ENCODE assay signal across 8 cellular contexts in the genomic region with DNA sequence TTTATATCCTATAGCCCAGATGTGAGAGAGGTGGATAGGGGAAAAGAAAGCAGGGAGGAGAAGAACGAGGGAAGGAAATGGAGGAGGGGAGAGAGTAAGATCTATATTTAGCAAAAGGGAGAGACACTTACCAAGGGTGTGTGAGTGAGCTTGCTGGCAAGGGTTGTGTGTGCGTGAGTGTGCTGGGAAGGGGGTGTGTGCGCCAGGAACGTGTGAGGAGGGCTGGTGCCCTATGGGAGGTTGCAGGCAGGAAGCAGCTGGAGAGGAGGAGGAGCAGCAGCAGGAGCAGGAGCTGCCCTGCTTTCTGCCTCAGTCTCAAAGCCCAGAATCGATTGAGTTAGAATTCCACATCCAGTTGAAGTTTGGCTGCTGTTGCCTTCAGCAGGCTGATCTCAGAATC.
DNase-seq lines count a peak whose midpoint lies in the region; ATAC-seq and TF ChIP-seq lines count a peak whose summit lies in the region.

No MANE protein-coding gene starts in this region.

- no peak overlapping the region for H3K27ac ChIP-seq in ovary

- H3K36me3 ChIP-seq in ovary: no peaks in the 10 kb centered on the region

- peaks cover 12 to 37% of the 10 kb centered on the region in 2 donors for H3K27me3 Mint-ChIP-seq in effector memory CD8-positive, alpha-beta T cell
- H3K27me3 Mint-ChIP-seq in mesothelial cell of epicardium (ENCODE audit: low read depth): no peaks in the 10 kb centered on the region

- intact Hi-C loops in ovary (cut with DNase I): no loop called here

- no peaks in the 10 kb centered on the region for H3K9me3 Mint-ChIP-seq in effector memory CD8-positive, alpha-beta T cell
- no peaks in the 10 kb centered on the region for H3K9me3 Mint-ChIP-seq in mesothelial cell of epicardium

- TF ChIP-seq CTCF in foreskin fibroblast (IDR thresholded peaks at IDR 0.05; ENCODE audit: low read depth, low read length): no peak
- no peak for TF ChIP-seq CTCF in ovary (IDR thresholded peaks at IDR 0.05)
- TF ChIP-seq CTCF in mesothelial cell of epicardium (IDR thresholded peaks at IDR 0.05; ENCODE audit: unreplicated experiment): no peak

- TF ChIP-seq POLR2A in ovary (IDR thresholded peaks at IDR 0.05): no peak

- TF ChIP-seq EP300 in ovary (IDR thresholded peaks at IDR 0.05): no peak

- DNase-seq in COR-L47 (lab: John Stamatoyannopoulos, UW) (peak; percentile 3), NCI-H69 (lab: John Stamatoyannopoulos, UW) (peak; percentile 71), foreskin fibroblast (peak; percentile 81 to 89), ovary (peak; percentile 32 to 65 (median 51)), islet precursor cell (no peak), mesothelial cell of epicardium (ENCODE audit: low spot score in 2 of 2, unreplicated experiment in 2 of 2) (no peak)
- no peak for DNase-seq in activated naive CD4-positive, alpha-beta T cell treated with Interleukin-2 at 50 U/mL for 16 hours
- DNase-seq in effector memory CD8-positive, alpha-beta T cell: no peak

- no peak for ATAC-seq in effector memory CD8-positive, alpha-beta T cell (replicated peaks)

- no peaks in the 10 kb centered on the region for H3K9me3 ChIP-seq in ovary

- no peaks in the 10 kb centered on the region for H3K27me3 ChIP-seq in ovary

- no peak overlapping the region for H3K27ac Mint-ChIP-seq in effector memory CD8-positive, alpha-beta T cell
- no peak overlapping the region for H3K27ac Mint-ChIP-seq in mesothelial cell of epicardium

- H3K4me3 Mint-ChIP-seq in effector memory CD8-positive, alpha-beta T cell: no peak overlapping the region
- H3K4me3 Mint-ChIP-seq in mesothelial cell of epicardium: no peak overlapping the region

- H3K4me3 ChIP-seq in foreskin fibroblast (ENCODE audit: low read depth in 1 of 2, low read length in 2 of 2) (peak overlapping the region; percentile 22 to 56), ovary (no peak overlapping the region)

- WGBS in ovary, 3 donors: 0 to 2% (median 1%) methylated on average over 5 of the region's 5 CpGs

- H3K4me1 ChIP-seq in ovary (ENCODE audit: insufficient read depth): peaks cover 2% of the 10 kb centered on the region

- no peaks in the 10 kb centered on the region for H3K36me3 Mint-ChIP-seq in effector memory CD8-positive, alpha-beta T cell (ENCODE audit: insufficient read depth)
- no peaks in the 10 kb centered on the region for H3K36me3 Mint-ChIP-seq in mesothelial cell of epicardium

- H3K4me1 Mint-ChIP-seq in effector memory CD8-positive, alpha-beta T cell (ENCODE audit: low read depth in 2 of 2): no peaks in the 10 kb centered on the region
- peaks cover 22% of the 10 kb centered on the region for H3K4me1 Mint-ChIP-seq in mesothelial cell of epicardium

Comparison
In these comparisons a context has a peak if more than half of its experiments do, and no peak if none do; other contexts are left out.
1. DNase-seq: peak in COR-L47 (single experiment), NCI-H69 (single experiment), foreskin fibroblast (2 of 2) and ovary (5 of 5); none in activated naive CD4-positive, alpha-beta T cell treated with Interleukin-2 at 50 U/mL for 16 hours (single experiment), islet precursor cell (single experiment), effector memory CD8-positive, alpha-beta T cell (0 of 3) and mesothelial cell of epicardium (0 of 2).